3 cellular contexts compared by ENCODE assay signal in genomic region chr1:198639581-198640235, GRCh38.
TF ChIP-seq lines count a peak whose summit lies in the region.

No MANE protein-coding gene starts in this region.

TF ChIP-seq in SK-N-SH, 30 proteins besides CTCF, POLR2A, EP300 and RAD21 (continued from another document):
- TF ChIP-seq REST (IDR thresholded peaks at IDR 0.05; ENCODE audit: low read depth, low read length) (no peak), EZH2phosphoT487 (IDR thresholded peaks at IDR 0.05; ENCODE audit: borderline replicate concordance, low read depth) (no peak)
- TF ChIP-seq, protein P1, sequence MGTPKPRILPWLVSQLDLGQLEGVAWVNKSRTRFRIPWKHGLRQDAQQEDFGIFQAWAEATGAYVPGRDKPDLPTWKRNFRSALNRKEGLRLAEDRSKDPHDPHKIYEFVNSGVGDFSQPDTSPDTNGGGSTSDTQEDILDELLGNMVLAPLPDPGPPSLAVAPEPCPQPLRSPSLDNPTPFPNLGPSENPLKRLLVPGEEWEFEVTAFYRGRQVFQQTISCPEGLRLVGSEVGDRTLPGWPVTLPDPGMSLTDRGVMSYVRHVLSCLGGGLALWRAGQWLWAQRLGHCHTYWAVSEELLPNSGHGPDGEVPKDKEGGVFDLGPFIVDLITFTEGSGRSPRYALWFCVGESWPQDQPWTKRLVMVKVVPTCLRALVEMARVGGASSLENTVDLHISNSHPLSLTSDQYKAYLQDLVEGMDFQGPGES (IDR thresholded peaks at IDR 0.05; ENCODE audit: low read depth, low read length) = no peak

TF ChIP-seq in SK-N-SH treated with all-trans-retinoic acid at 6 μM for 48 hours, 23 proteins besides CTCF, POLR2A, EP300 and RAD21 (continued from another document):
- TF ChIP-seq, protein P2, sequence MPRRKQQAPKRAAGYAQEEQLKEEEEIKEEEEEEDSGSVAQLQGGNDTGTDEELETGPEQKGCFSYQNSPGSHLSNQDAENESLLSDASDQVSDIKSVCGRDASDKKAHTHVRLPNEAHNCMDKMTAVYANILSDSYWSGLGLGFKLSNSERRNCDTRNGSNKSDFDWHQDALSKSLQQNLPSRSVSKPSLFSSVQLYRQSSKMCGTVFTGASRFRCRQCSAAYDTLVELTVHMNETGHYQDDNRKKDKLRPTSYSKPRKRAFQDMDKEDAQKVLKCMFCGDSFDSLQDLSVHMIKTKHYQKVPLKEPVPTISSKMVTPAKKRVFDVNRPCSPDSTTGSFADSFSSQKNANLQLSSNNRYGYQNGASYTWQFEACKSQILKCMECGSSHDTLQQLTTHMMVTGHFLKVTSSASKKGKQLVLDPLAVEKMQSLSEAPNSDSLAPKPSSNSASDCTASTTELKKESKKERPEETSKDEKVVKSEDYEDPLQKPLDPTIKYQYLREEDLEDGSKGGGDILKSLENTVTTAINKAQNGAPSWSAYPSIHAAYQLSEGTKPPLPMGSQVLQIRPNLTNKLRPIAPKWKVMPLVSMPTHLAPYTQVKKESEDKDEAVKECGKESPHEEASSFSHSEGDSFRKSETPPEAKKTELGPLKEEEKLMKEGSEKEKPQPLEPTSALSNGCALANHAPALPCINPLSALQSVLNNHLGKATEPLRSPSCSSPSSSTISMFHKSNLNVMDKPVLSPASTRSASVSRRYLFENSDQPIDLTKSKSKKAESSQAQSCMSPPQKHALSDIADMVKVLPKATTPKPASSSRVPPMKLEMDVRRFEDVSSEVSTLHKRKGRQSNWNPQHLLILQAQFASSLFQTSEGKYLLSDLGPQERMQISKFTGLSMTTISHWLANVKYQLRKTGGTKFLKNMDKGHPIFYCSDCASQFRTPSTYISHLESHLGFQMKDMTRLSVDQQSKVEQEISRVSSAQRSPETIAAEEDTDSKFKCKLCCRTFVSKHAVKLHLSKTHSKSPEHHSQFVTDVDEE (CRISPR knock-in tag; IDR thresholded peaks at IDR 0.05) = no peak
- TF ChIP-seq TOX (CRISPR knock-in tag; IDR thresholded peaks at IDR 0.05; ENCODE audit: borderline replicate concordance) (no peak), ZNF70 (CRISPR knock-in tag; IDR thresholded peaks at IDR 0.05) (no peak), SNAI2 (CRISPR knock-in tag; IDR thresholded peaks at IDR 0.05) (no peak), ZNF8 (CRISPR knock-in tag; IDR thresholded peaks at IDR 0.05) (no peak), PATZ1 (CRISPR knock-in tag; IDR thresholded peaks at IDR 0.05; ENCODE audit: borderline replicate concordance) (no peak), CSRNP3 (CRISPR knock-in tag; IDR thresholded peaks at IDR 0.05) (no peak), OSR1 (CRISPR knock-in tag; IDR thresholded peaks at IDR 0.05) (no peak), BACH2 (CRISPR knock-in tag; IDR thresholded peaks at IDR 0.05; ENCODE audit: borderline replicate concordance) (no peak), ZC3H10 (CRISPR knock-in tag; IDR thresholded peaks at IDR 0.05) (no peak), CSDC2 (CRISPR knock-in tag; IDR thresholded peaks at IDR 0.05) (no peak)

TF ChIP-seq in GM12878, 131 proteins besides CTCF, POLR2A, EP300 and RAD21 (continued from another document):
- TF ChIP-seq MLLT1 (IDR thresholded peaks at IDR 0.05) = peak; percentile 16; the same call in 1 of the 2 replicates
TF ChIP-seq in GM12878: peak in this region for 1.
